Comparison of ENCODE assay signal across 8 cellular contexts in the genomic region with DNA sequence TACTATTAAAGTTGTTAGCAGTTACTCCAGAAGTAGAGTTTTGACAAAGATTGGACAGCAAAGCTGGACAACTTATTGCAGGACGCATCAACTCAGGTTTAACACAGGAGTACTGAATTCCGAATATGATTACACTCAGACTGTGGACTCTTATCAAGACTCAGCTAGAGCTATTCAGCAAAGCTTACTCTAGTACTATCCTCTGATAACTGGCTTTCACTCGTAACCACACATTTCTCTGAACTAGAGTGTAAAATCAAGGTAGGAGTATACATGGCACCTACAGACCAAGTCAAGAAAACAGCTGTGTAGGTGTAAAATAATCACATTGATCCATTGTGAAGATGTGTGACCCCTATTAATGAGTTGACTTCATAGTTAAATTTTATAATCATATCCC.
"Had no signal": no experiment of that assay in that cellular context is flagged by ENCODE, and none has a peak within 500 bp of the region (broad histone marks: within the 10 kb centered on the region; RNA-seq: fewer than 3 reads in every experiment).

No MANE protein-coding gene starts in this region.

- H3K27me3 Mint-ChIP-seq: IgD-negative memory B cell had no signal

- H3K9me3 Mint-ChIP-seq: H9 had no signal

- H3K4me1 Mint-ChIP-seq: IgD-negative memory B cell had no signal

- ATAC-seq: HepG2 had no signal

- H3K27ac Mint-ChIP-seq: H9, IgD-negative memory B cell had no signal

- DNase-seq: GOT3, H9, HCEC 1CT, KBM-7 had no signal

- H3K36me3 Mint-ChIP-seq: IgD-negative memory B cell had no signal

- H3K4me3 Mint-ChIP-seq: H9, IgD-negative memory B cell had no signal

- H3K9ac ChIP-seq: KMS-11 had no signal

- H3K27ac ChIP-seq: HL-60, KMS-11 had no signal

- H3K4me2 ChIP-seq: KMS-11 had no signal
